1 cellular context compared by ENCODE assay signal in the genomic region with DNA sequence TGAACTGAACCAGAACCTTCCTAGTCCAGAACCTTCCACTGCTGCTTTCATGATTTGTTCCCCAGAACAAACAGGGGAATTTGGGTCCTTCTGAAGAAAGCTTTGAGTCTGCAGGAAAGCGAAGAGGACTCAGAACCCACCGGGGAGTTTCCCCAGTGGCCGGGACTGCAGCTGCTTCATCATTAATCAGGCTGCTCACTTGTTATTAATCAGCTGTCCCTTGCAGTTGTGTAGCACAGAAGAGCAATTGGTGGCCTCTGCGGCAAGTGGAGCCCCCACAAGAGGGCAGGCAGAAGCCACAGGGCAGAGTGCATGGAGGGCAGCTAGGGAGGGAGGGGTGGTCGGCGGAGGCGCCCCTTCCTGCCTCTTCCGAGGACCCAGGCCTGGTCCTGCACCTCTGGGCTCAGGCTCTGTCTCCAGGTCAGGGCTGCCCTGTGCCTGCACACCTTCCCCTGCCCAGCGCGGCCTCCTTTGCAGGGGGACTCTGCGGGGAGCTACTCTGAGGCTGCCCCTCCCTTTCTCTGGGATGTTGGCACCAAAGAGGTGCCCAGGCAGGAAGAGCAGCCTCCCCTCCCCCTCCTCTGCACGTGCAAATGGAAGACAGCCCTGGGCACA.
TF ChIP-seq lines count a peak whose summit lies in the region.

No MANE protein-coding gene starts in this region.

TF ChIP-seq in IMR-90, 13 proteins besides CTCF, POLR2A, EP300 and RAD21:
- TF ChIP-seq, protein P1, sequence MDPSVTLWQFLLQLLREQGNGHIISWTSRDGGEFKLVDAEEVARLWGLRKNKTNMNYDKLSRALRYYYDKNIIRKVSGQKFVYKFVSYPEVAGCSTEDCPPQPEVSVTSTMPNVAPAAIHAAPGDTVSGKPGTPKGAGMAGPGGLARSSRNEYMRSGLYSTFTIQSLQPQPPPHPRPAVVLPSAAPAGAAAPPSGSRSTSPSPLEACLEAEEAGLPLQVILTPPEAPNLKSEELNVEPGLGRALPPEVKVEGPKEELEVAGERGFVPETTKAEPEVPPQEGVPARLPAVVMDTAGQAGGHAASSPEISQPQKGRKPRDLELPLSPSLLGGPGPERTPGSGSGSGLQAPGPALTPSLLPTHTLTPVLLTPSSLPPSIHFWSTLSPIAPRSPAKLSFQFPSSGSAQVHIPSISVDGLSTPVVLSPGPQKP (IDR thresholded peaks at IDR 0.05; ENCODE audit: borderline replicate concordance, low read depth, low read length), result no peak
- TF ChIP-seq MAZ (IDR thresholded peaks at IDR 0.05; ENCODE audit: borderline replicate concordance, low read depth, low read length) (no peak), RCOR1 (IDR thresholded peaks at IDR 0.05; ENCODE audit: insufficient replicate concordance, low read length) (no peak), RFX5 (IDR thresholded peaks at IDR 0.05; ENCODE audit: low read depth, low read length) (no peak), BHLHE40 (IDR thresholded peaks at IDR 0.05; ENCODE audit: low read depth, low read length) (no peak), MAFK (IDR thresholded peaks at IDR 0.05; ENCODE audit: low read depth, low read length) (no peak), CEBPB (IDR thresholded peaks at IDR 0.05; ENCODE audit: low read depth, low read length) (no peak), SMC3 (IDR thresholded peaks at IDR 0.05; ENCODE audit: low read depth, low read length) (no peak), CHD1 (IDR thresholded peaks at IDR 0.05; ENCODE audit: low read depth, low read length) (no peak), NFE2L2 (IDR thresholded peaks at IDR 0.05; ENCODE audit: low read depth, low read length) (no peak), FOS (IDR thresholded peaks at IDR 0.05; ENCODE audit: low read depth, low read length) (no peak), MXI1 (IDR thresholded peaks at IDR 0.05; ENCODE audit: borderline replicate concordance, low read depth, low read length) (no peak)
- TF ChIP-seq, protein P2, sequence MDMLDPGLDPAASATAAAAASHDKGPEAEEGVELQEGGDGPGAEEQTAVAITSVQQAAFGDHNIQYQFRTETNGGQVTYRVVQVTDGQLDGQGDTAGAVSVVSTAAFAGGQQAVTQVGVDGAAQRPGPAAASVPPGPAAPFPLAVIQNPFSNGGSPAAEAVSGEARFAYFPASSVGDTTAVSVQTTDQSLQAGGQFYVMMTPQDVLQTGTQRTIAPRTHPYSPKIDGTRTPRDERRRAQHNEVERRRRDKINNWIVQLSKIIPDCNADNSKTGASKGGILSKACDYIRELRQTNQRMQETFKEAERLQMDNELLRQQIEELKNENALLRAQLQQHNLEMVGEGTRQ (IDR thresholded peaks at IDR 0.05; ENCODE audit: low read depth, low read length), result no peak
